15 cellular contexts compared by ENCODE assay signal in the genomic region with DNA sequence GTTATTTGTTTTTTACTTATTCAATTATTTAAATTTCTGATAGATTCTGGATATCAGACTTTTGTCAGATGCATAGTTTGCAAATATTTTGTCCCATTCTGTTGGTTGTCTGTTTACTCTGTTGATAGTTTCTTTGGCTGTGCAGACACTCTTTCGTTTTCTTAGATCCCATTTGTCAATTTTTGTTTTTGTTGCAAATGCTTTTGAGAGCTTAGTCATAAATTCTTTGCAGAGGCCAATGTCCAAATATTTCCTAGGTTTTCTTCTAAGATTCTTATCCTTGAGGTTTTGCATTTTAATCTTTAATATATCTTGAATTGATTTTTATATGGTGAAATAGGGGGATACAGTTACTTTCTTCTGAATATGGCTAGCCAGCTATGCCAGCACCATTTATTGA.
DNase-seq lines count a peak whose midpoint lies in the region; ATAC-seq, FAIRE-seq and TF ChIP-seq lines count a peak whose summit lies in the region.
"Had no signal": no experiment of that assay in that cellular context is flagged by ENCODE, and none has a peak within 500 bp of the region (broad histone marks: within the 10 kb centered on the region; RNA-seq: fewer than 3 reads in every experiment).

No MANE protein-coding gene starts in this region.

- FAIRE-seq in colon (lab: Jason Lieb, UNC): peak; percentile 33

- no peak overlapping the region for H3K27ac Mint-ChIP-seq in activated T-helper 1 cell treated with anti-CD3 and anti-CD28 coated beads, Interleukin-12 subunit alpha, Interleukin-12 subunit beta, Interleukin-2, Interleukin-4 antibody, amounts not matched to agents 30 ng/mL and 10 ng/mL and 1 ng/mL, durations not matched to agents 14 hours and 24 hours and 36 hours
- no peak overlapping the region for H3K27ac Mint-ChIP-seq in stimulated activated effector memory CD8-positive, alpha-beta T cell treated with anti-CD3 and anti-CD28 coated beads, Interleukin-12 subunit alpha, Interleukin-12 subunit beta, amount 100 ng/mL, for 72 hours

- no peaks in the 10 kb centered on the region for H3K9me3 Mint-ChIP-seq in activated T-helper 1 cell treated with anti-CD3 and anti-CD28 coated beads, Interleukin-12 subunit alpha, Interleukin-12 subunit beta, Interleukin-2, Interleukin-4 antibody, amounts not matched to agents 30 ng/mL and 10 ng/mL and 1 ng/mL, durations not matched to agents 14 hours and 24 hours and 36 hours
- H3K9me3 Mint-ChIP-seq in stimulated activated effector memory CD8-positive, alpha-beta T cell treated with anti-CD3 and anti-CD28 coated beads, Interleukin-12 subunit alpha, Interleukin-12 subunit beta, amount 100 ng/mL, for 72 hours: peaks cover 7% of the 10 kb centered on the region

- ATAC-seq in heart right ventricle: no peak
- no peak for ATAC-seq in stimulated activated effector memory CD8-positive, alpha-beta T cell treated with anti-CD3 and anti-CD28 coated beads, Interleukin-12 subunit alpha, Interleukin-12 subunit beta, amount 100 ng/mL, for 72 hours

- no peak for TF ChIP-seq POLR2A in spleen (IDR thresholded peaks at IDR 0.05)

- H3K36me3 ChIP-seq in heart right ventricle (no peaks in the 10 kb centered on the region), spleen (no peaks in the 10 kb centered on the region)
- H3K36me3 ChIP-seq: BLaER1 treated with 17β-estradiol and CSF1 and Interleukin-3, amounts not matched to agents 10 nM and 100 nM; HAP-1 had no signal

- WGBS in heart right ventricle, 2 donors: 53 to 73% methylated on average over 1 of the region's 1 CpG
- 59 to 74% (median 62%) methylated on average over 1 of the region's 1 CpG for WGBS in spleen, 5 donors

- H3K4me1 ChIP-seq in heart right ventricle (no peaks in the 10 kb centered on the region), spleen (no peaks in the 10 kb centered on the region)
- H3K4me1 ChIP-seq: BLaER1 treated with 17β-estradiol and CSF1 and Interleukin-3, amounts not matched to agents 10 nM and 100 nM; HAP-1 had no signal

- H3K36me3 Mint-ChIP-seq in activated T-helper 1 cell treated with anti-CD3 and anti-CD28 coated beads, Interleukin-12 subunit alpha, Interleukin-12 subunit beta, Interleukin-2, Interleukin-4 antibody, amounts not matched to agents 30 ng/mL and 10 ng/mL and 1 ng/mL, durations not matched to agents 14 hours and 24 hours and 36 hours (ENCODE audit: low read depth): no peaks in the 10 kb centered on the region
- H3K36me3 Mint-ChIP-seq in stimulated activated effector memory CD8-positive, alpha-beta T cell treated with anti-CD3 and anti-CD28 coated beads, Interleukin-12 subunit alpha, Interleukin-12 subunit beta, amount 100 ng/mL, for 72 hours: no peaks in the 10 kb centered on the region

- H3K27me3 Mint-ChIP-seq in activated T-helper 1 cell treated with anti-CD3 and anti-CD28 coated beads, Interleukin-12 subunit alpha, Interleukin-12 subunit beta, Interleukin-2, Interleukin-4 antibody, amounts not matched to agents 30 ng/mL and 10 ng/mL and 1 ng/mL, durations not matched to agents 14 hours and 24 hours and 36 hours (ENCODE audit: insufficient read depth): peaks cover 2% of the 10 kb centered on the region

- H3K4me3 ChIP-seq in heart right ventricle: no peak overlapping the region
- H3K4me3 ChIP-seq in spleen: no peak overlapping the region
- H3K4me3 ChIP-seq: BLaER1 treated with 17β-estradiol and CSF1 and Interleukin-3, amounts not matched to agents 10 nM and 100 nM; HAP-1; PC-9 had no signal

- no peak overlapping the region for H3K4me3 Mint-ChIP-seq in activated T-helper 1 cell treated with anti-CD3 and anti-CD28 coated beads, Interleukin-12 subunit alpha, Interleukin-12 subunit beta, Interleukin-2, Interleukin-4 antibody, amounts not matched to agents 30 ng/mL and 10 ng/mL and 1 ng/mL, durations not matched to agents 14 hours and 24 hours and 36 hours
- H3K4me3 Mint-ChIP-seq in stimulated activated effector memory CD8-positive, alpha-beta T cell treated with anti-CD3 and anti-CD28 coated beads, Interleukin-12 subunit alpha, Interleukin-12 subunit beta, amount 100 ng/mL, for 72 hours: no peak overlapping the region

- no peak overlapping the region for H3K27ac ChIP-seq in heart right ventricle
- H3K27ac ChIP-seq in spleen: no peak overlapping the region
- H3K27ac ChIP-seq: BLaER1 treated with 17β-estradiol and CSF1 and Interleukin-3, amounts not matched to agents 10 nM and 100 nM; PC-9 had no signal

- DNase-seq in EH (ENCODE audit: low read depth) (peak; percentile 57), M059J (ENCODE audit: low read depth) (peak; percentile 24), hepatic stellate cell (ENCODE audit: low spot score) (peak; percentile 3), heart right ventricle (no peak), spleen (no peak)
- no peak for DNase-seq in activated T-helper 1 cell treated with anti-CD3 and anti-CD28 coated beads, Interleukin-12 subunit alpha, Interleukin-12 subunit beta, Interleukin-2, Interleukin-4 antibody, amounts not matched to agents 30 ng/mL and 10 ng/mL and 1 ng/mL, durations not matched to agents 14 hours and 24 hours and 36 hours (ENCODE audit: low spot score)
- no peak for DNase-seq in stimulated activated effector memory CD8-positive, alpha-beta T cell treated with anti-CD3 and anti-CD28 coated beads, Interleukin-12 subunit alpha, Interleukin-12 subunit beta, amount 100 ng/mL, for 72 hours (ENCODE audit: low spot score in 2 of 2)
- DNase-seq: 8988T, NCI-H1092 treated with DMSO at 0.1 percent for 48 hours, NCI-H1694, NCI-H748 treated with DMSO at 0.1 percent for 48 hours, PC-9 had no signal

- H3K27me3 ChIP-seq in heart right ventricle (peaks cover 0 to 8% (median 0%) of the 10 kb centered on the region in 7 donors), spleen (replicated peaks in 1 of 7) (no peaks in the 10 kb centered on the region)
- H3K27me3 ChIP-seq: BLaER1 treated with 17β-estradiol and CSF1 and Interleukin-3, amounts not matched to agents 10 nM and 100 nM had no signal

- TF ChIP-seq CTCF in heart right ventricle (IDR thresholded peaks at IDR 0.05): no peak
- no peak for TF ChIP-seq CTCF in spleen (IDR thresholded peaks at IDR 0.05 in 8 of 11, conservative IDR thresholded peaks at IDR 0.05 in 3 of 11)

- no peaks in the 10 kb centered on the region for H3K4me1 Mint-ChIP-seq in activated T-helper 1 cell treated with anti-CD3 and anti-CD28 coated beads, Interleukin-12 subunit alpha, Interleukin-12 subunit beta, Interleukin-2, Interleukin-4 antibody, amounts not matched to agents 30 ng/mL and 10 ng/mL and 1 ng/mL, durations not matched to agents 14 hours and 24 hours and 36 hours (ENCODE audit: low read depth)
- no peaks in the 10 kb centered on the region for H3K4me1 Mint-ChIP-seq in stimulated activated effector memory CD8-positive, alpha-beta T cell treated with anti-CD3 and anti-CD28 coated beads, Interleukin-12 subunit alpha, Interleukin-12 subunit beta, amount 100 ng/mL, for 72 hours

- H3K9me3 ChIP-seq in heart right ventricle (no peaks in the 10 kb centered on the region), spleen (peaks cover 0 to 5% (median 0%) of the 10 kb centered on the region in 8 donors)
- H3K9me3 ChIP-seq: BLaER1 treated with 17β-estradiol and CSF1 and Interleukin-3, amounts not matched to agents 10 nM and 100 nM; HAP-1 had no signal

- intact Hi-C loops in heart right ventricle (cut with DNase I) (no loop called here), spleen (cut with DNase I; ENCODE audit: low total_unique reads) (no loop called here)
- intact Hi-C loops in activated T-helper 1 cell treated with anti-CD3 and anti-CD28 coated beads, Interleukin-12 subunit alpha, Interleukin-12 subunit beta, Interleukin-2, Interleukin-4 antibody, amounts not matched to agents 30 ng/mL and 10 ng/mL and 1 ng/mL, durations not matched to agents 14 hours and 24 hours and 36 hours (cut with micrococcal nuclease): no loop called here

Comparison
In these comparisons a context has a peak if more than half of its experiments do, and no peak if none do; other contexts are left out.
1. DNase-seq: peak in EH (single experiment), M059J (single experiment) and hepatic stellate cell (single experiment); none in heart right ventricle (0 of 2), activated T-helper 1 cell treated with anti-CD3 and anti-CD28 coated beads, Interleukin-12 subunit alpha, Interleukin-12 subunit beta, Interleukin-2, Interleukin-4 antibody, amounts not matched to agents 30 ng/mL and 10 ng/mL and 1 ng/mL, durations not matched to agents 14 hours and 24 hours and 36 hours (single experiment), stimulated activated effector memory CD8-positive, alpha-beta T cell treated with anti-CD3 and anti-CD28 coated beads, Interleukin-12 subunit alpha, Interleukin-12 subunit beta, amount 100 ng/mL, for 72 hours (0 of 2) and spleen (single experiment).